9 cellular contexts compared by ENCODE assay signal in the genomic region with DNA sequence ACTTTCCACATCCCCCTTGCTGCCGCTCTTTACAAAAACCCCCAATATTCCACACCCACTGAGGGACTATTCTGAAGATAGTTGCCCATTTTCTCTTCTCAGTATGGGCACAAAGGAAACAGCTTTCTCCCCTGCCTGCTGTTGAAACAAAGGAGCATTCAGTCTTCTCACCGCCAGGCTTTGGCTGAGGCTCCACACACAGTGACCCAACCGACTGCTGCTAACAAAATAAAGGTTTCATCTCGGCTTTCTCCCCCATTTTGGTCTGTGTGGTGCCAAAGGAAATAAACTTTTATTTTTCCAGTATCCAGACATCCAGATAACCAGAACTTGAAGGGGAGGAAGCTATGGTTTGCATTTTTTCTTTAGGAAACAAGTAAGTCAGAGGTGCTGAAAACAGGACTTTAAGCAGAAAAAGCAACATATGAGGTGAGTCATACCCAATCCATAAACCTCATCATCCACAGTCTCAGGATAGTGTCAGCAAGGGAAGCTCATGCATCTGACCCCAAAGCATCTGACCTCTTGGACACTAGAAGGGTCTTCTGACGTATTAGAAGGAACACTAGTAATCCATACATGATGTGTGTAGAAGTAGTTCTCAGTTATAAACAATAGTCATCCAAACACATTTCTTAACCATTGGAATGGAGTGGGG. TPM values are rescaled to one million over a fixed set of nuclear protein-coding genes. Genes with fewer than 3 reads are reported as not detected.
A peak's percentile ranks its signal among the peaks of the same experiment; 100 is the strongest.
DNase-seq lines count a peak whose midpoint lies in the region; ATAC-seq and TF ChIP-seq lines count a peak whose summit lies in the region.
"Had no signal": no experiment of that assay in that cellular context is flagged by ENCODE, and none has a peak within 500 bp of the region (broad histone marks: within the 10 kb centered on the region; RNA-seq: fewer than 3 reads in every experiment).

No MANE protein-coding gene starts in this region.

- TF ChIP-seq RAD21 in HCT116 (IDR thresholded peaks at IDR 0.05; ENCODE audit: low read depth), result no peak

- RAD21 ChIA-PET in HCT116 (lab: Charles Lee; ENCODE audit: low non-redundant PET in 1 of 2, low total read pairs in 2 of 2, uncharacterized antibody in 2 of 2, unreplicated experiment in 2 of 2), result no interaction called here

- H3K9ac ChIP-seq in HCT116 (ENCODE audit: low read length) (no peak overlapping the region), smooth muscle cell (ENCODE audit: low read depth) (peak overlapping the region; percentile 81), MM.1S (ENCODE audit: low read length) (no peak overlapping the region)

- TF ChIP-seq POLR2A in HCT116 (IDR thresholded peaks at IDR 0.05; ENCODE audit: borderline replicate concordance, extremely low read depth, insufficient read depth, insufficient read length), result no peak

- H3K36me3 Mint-ChIP-seq in activated CD8-positive, alpha-beta T cell treated with anti-CD3 and anti-CD28 coated beads, Interleukin-2, amount 10 ng/mL, durations not matched to agents 7 days and 5 days (ENCODE audit: low read depth), result no peaks in the 10 kb centered on the region

- BruUV-seq in HCT116 (replicated peaks; lab: Mats Ljungman, UMichigan), result no TSS peak

- H2AFZ ChIP-seq in HCT116 (ENCODE audit: low read depth, low read length, poor library complexity, severe bottlenecking) (no peak overlapping the region), smooth muscle cell (ENCODE audit: low read depth) (no peak overlapping the region), MM.1S (ENCODE audit: low read length) (no peak overlapping the region)

- H3K9me2 ChIP-seq in HCT116 (ENCODE audit: insufficient read depth) (no peaks in the 10 kb centered on the region), MM.1S (replicated peaks; ENCODE audit: insufficient read depth, low read length) (no peaks in the 10 kb centered on the region)

- H3K4me1 Mint-ChIP-seq in activated CD8-positive, alpha-beta T cell treated with anti-CD3 and anti-CD28 coated beads, Interleukin-2, amount 10 ng/mL, durations not matched to agents 7 days and 5 days (ENCODE audit: low read depth), result peaks cover 26% of the 10 kb centered on the region

- no peaks in the 10 kb centered on the region for H4K20me1 ChIP-seq in HCT116 (ENCODE audit: insufficient read depth)
- H4K20me1 ChIP-seq in smooth muscle cell (ENCODE audit: low read depth), result peaks cover 5% of the 10 kb centered on the region
- H4K20me1 ChIP-seq in MM.1S (ENCODE audit: insufficient read depth, low read length), result no peaks in the 10 kb centered on the region

- H3K4me2 ChIP-seq in HCT116 (ENCODE audit: low read length) (0 out of 2 replicates have a peak overlapping the region, but pooled peaks have one; percentile 2), smooth muscle cell (peak overlapping the region; percentile 84), MM.1S (ENCODE audit: low read depth, low read length) (no peak overlapping the region)

- H3K27ac ChIP-seq in HCT116 (ENCODE audit: low read depth, low read length) (no peak overlapping the region), brain microvascular endothelial cell (peak overlapping the region; percentile 55), right atrium auricular region (peak overlapping the region; percentile 24 to 52), smooth muscle cell (ENCODE audit: low read depth) (peak overlapping the region; percentile 93), MM.1S (ENCODE audit: low read length) (no peak overlapping the region)

- 0 out of 2 replicates have a peak, but pooled peaks have one; percentile 33 for ATAC-seq in HCT116
- no peak for ATAC-seq in activated CD8-positive, alpha-beta T cell treated with anti-CD3 and anti-CD28 coated beads, Interleukin-2, amount 10 ng/mL, durations not matched to agents 7 days and 5 days
- ATAC-seq: GM12878 had no signal

- CTCF ChIA-PET in HCT116 (lab: Charles Lee), result no interaction called here
- CTCF ChIA-PET in activated CD8-positive, alpha-beta T cell treated with anti-CD3 and anti-CD28 coated beads, Interleukin-2, amount 10 ng/mL, durations not matched to agents 7 days and 5 days (lab: Charles Lee), result interaction anchor here (0.9 kb wide), 1 partner anchor 58 kb away, joined by 3 read pairs; no protein-coding TSS in a partner anchor

- no peak for DNase-seq in HCT116 (ENCODE audit: low read depth, low spot score)
- peak; percentile 66 for DNase-seq in brain microvascular endothelial cell
- no peak for DNase-seq in right atrium auricular region (ENCODE audit: low spot score)
- DNase-seq in smooth muscle cell (lab: John Stamatoyannopoulos, UW; ENCODE audit: unreplicated experiment), result no peak
- DNase-seq in activated CD4-positive, CD25-positive, alpha-beta regulatory T cell treated with anti-CD3 and anti-CD28 coated beads, Interleukin-2, amount 50 U/mL, for 72 hours, result no peak
- DNase-seq in activated CD8-positive, alpha-beta T cell treated with anti-CD3 and anti-CD28 coated beads, Interleukin-2, amount 10 ng/mL, durations not matched to agents 7 days and 5 days, result no peak
- DNase-seq in activated T-cell treated with anti-CD3 and anti-CD28 coated beads for 4 hours, result no peak
- no peak for DNase-seq in MM.1S

- H3K4me3 ChIP-seq in HCT116 (replicated peaks in 1 of 2; ENCODE audit: low read depth in 1 of 2, low read length in 2 of 2) (no peak overlapping the region), brain microvascular endothelial cell (ENCODE audit: low read depth, low read length) (peak overlapping the region; percentile 43), right atrium auricular region (no peak overlapping the region), smooth muscle cell (peak overlapping the region; percentile 21), MM.1S (ENCODE audit: low read length) (no peak overlapping the region)
- H3K4me3 ChIP-seq: GM12878 had no signal

- H3K79me2 ChIP-seq in HCT116 (ENCODE audit: insufficient read depth, low read length), result no peaks in the 10 kb centered on the region
- peaks cover 87% of the 10 kb centered on the region for H3K79me2 ChIP-seq in smooth muscle cell (ENCODE audit: low read depth)
- no peaks in the 10 kb centered on the region for H3K79me2 ChIP-seq in MM.1S (ENCODE audit: low read length)

- intact Hi-C loops in HCT116 (cut with micrococcal nuclease), result no loop called here

- H3F3A ChIP-seq in smooth muscle cell (ENCODE audit: low read depth), result peaks cover 20% of the 10 kb centered on the region
- H3F3A ChIP-seq in MM.1S (ENCODE audit: insufficient read depth, low read length), result no peaks in the 10 kb centered on the region

- no peaks in the 10 kb centered on the region for H3K27me3 ChIP-seq in HCT116 (ENCODE audit: insufficient read depth, low read length)
- no peaks in the 10 kb centered on the region for H3K27me3 ChIP-seq in brain microvascular endothelial cell (replicated peaks)
- H3K27me3 ChIP-seq in right atrium auricular region, result no peaks in the 10 kb centered on the region
- H3K27me3 ChIP-seq in smooth muscle cell (ENCODE audit: low read depth), result no peaks in the 10 kb centered on the region
- H3K27me3 ChIP-seq in MM.1S (replicated peaks; ENCODE audit: insufficient read depth, low read length), result peaks cover 10% of the 10 kb centered on the region; the same call in 1 of the 2 replicates

- no peak overlapping the region for H3K27ac Mint-ChIP-seq in activated CD8-positive, alpha-beta T cell treated with anti-CD3 and anti-CD28 coated beads, Interleukin-2, amount 10 ng/mL, durations not matched to agents 7 days and 5 days

- POLR2A ChIA-PET in HCT116 (lab: Charles Lee), result no interaction called here
- POLR2A ChIA-PET in activated CD8-positive, alpha-beta T cell treated with anti-CD3 and anti-CD28 coated beads, Interleukin-2, amount 10 ng/mL, durations not matched to agents 7 days and 5 days (lab: Charles Lee), result no interaction called here

- H3K36me3 ChIP-seq in HCT116 (ENCODE audit: control insufficient read depth in 1 of 2, insufficient read depth in 2 of 2, low read length in 2 of 2), result no peaks in the 10 kb centered on the region
- no peaks in the 10 kb centered on the region for H3K36me3 ChIP-seq in brain microvascular endothelial cell (replicated peaks)
- H3K36me3 ChIP-seq in right atrium auricular region, result no peaks in the 10 kb centered on the region
- H3K36me3 ChIP-seq in smooth muscle cell (ENCODE audit: low read depth), result no peaks in the 10 kb centered on the region
- no peaks in the 10 kb centered on the region for H3K36me3 ChIP-seq in MM.1S (replicated peaks; ENCODE audit: insufficient read depth, low read length)

- TF ChIP-seq CTCF in HCT116 (IDR thresholded peaks at IDR 0.05 in 2 of 3, conservative IDR thresholded peaks at IDR 0.05 in 1 of 3; ENCODE audit: borderline replicate concordance in 1 of 3, insufficient read depth in 1 of 3, low read depth in 2 of 3, low read length in 2 of 3), result no peak
- TF ChIP-seq CTCF in brain microvascular endothelial cell (IDR thresholded peaks at IDR 0.05; ENCODE audit: low read depth, low read length, missing control alignments), result peak; percentile 44
- TF ChIP-seq CTCF in right atrium auricular region (IDR thresholded peaks at IDR 0.05), result no peak
- no peak for TF ChIP-seq CTCF in smooth muscle cell (IDR thresholded peaks at IDR 0.05; ENCODE audit: borderline replicate concordance, insufficient read depth, poor library complexity, severe bottlenecking)
- TF ChIP-seq CTCF in MM.1S (IDR thresholded peaks at IDR 0.05; ENCODE audit: low read length), result no peak

- no peaks in the 10 kb centered on the region for H3K9me3 Mint-ChIP-seq in activated CD8-positive, alpha-beta T cell treated with anti-CD3 and anti-CD28 coated beads, Interleukin-2, amount 10 ng/mL, durations not matched to agents 7 days and 5 days (ENCODE audit: insufficient read depth)

- no peaks in the 10 kb centered on the region for H3K9me3 ChIP-seq in HCT116 (ENCODE audit: control insufficient read depth in 1 of 2, insufficient read depth in 1 of 2, low read depth in 1 of 2, low read length in 2 of 2)
- H3K9me3 ChIP-seq in right atrium auricular region, result no peaks in the 10 kb centered on the region
- no peaks in the 10 kb centered on the region for H3K9me3 ChIP-seq in smooth muscle cell (replicated peaks; ENCODE audit: low read depth)
- no peaks in the 10 kb centered on the region for H3K9me3 ChIP-seq in MM.1S (replicated peaks; ENCODE audit: insufficient read depth, low read length)

- H3K4me3 Mint-ChIP-seq in activated CD8-positive, alpha-beta T cell treated with anti-CD3 and anti-CD28 coated beads, Interleukin-2, amount 10 ng/mL, durations not matched to agents 7 days and 5 days, result no peak overlapping the region

- peaks cover 68% of the 10 kb centered on the region for H3K27me3 Mint-ChIP-seq in activated CD8-positive, alpha-beta T cell treated with anti-CD3 and anti-CD28 coated beads, Interleukin-2, amount 10 ng/mL, durations not matched to agents 7 days and 5 days (ENCODE audit: low read depth)

- in situ Hi-C loops in brain microvascular endothelial cell (cut with HindIII; ENCODE audit: low pct_ligation_motif_present, low sequenced_read_pairs), result no loop called here

- H3K4me1 ChIP-seq in HCT116 (ENCODE audit: control insufficient read depth in 1 of 2, insufficient read depth in 2 of 2, low read length in 2 of 2), result peaks cover 0 to 18% of the 10 kb centered on the region in 2 experiments; a peak in 2 of 4 replicates
- no peaks in the 10 kb centered on the region for H3K4me1 ChIP-seq in right atrium auricular region
- H3K4me1 ChIP-seq in smooth muscle cell (ENCODE audit: low read depth), result peaks cover 30% of the 10 kb centered on the region
- no peaks in the 10 kb centered on the region for H3K4me1 ChIP-seq in MM.1S (ENCODE audit: low read length)

- 19% methylated on average over 5 of the region's 5 CpGs for WGBS in smooth muscle cell (ENCODE audit: low lambda C conversion rate)

RNA-seq across cellular contexts. Expression of gene CLMP, which starts 6.4 kb away (rescaled TPM):
- total RNA-seq in HCT116 (2021; ENCODE audit: unreplicated experiment) (3.2 TPM), right atrium auricular region (10 to 100 TPM in 1 of 2 donors, 1 to 10 TPM in 1; 8.4 to 34.3 TPM), smooth muscle cell (163 and 176 TPM in 2 replicates)
- polyA plus RNA-seq in HCT116 (2012), result 0.51 and 0.90 TPM in 2 replicates
- 62.0 and 74.0 TPM in 2 replicates for polyA plus RNA-seq in smooth muscle cell
- total RNA-seq in activated CD8-positive, alpha-beta T cell treated with anti-CD3 and anti-CD28 coated beads, Interleukin-2, amount 10 ng/mL, durations not matched to agents 7 days and 5 days, result under 1 TPM; 0.29 TPM

Comparison
In these comparisons a context has a peak if more than half of its experiments do, and no peak if none do; other contexts are left out.
1. H3K27ac ChIP-seq: peak in brain microvascular endothelial cell (single experiment), right atrium auricular region (2 of 2) and smooth muscle cell (single experiment); none in HCT116 (single experiment) and MM.1S (single experiment).
2. H3K4me3 ChIP-seq: peak in brain microvascular endothelial cell (single experiment) and smooth muscle cell (single experiment); none in HCT116 (0 of 2), right atrium auricular region (0 of 2) and MM.1S (single experiment).